Comparison of ENCODE assay signal across 25 cellular contexts in the genomic region with DNA sequence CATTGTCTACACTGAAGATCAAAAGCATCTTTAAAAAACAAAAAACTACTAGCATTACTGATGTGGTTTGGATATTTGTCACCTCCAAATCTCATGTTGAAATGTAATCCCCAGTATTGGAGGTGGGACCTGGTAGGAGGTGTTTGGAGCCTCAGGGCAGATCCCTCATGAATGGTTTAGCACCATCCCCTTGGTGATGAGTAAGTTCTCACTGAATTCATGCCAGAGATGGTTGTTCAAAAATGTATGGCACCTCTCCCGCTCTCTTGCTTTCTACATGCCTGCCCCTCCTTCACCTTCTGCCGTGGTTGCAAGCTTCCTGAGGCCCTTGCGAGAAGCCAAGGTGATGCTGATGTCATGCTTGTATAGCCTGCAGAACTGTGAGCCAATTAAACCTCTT.
"Had no signal": no experiment of that assay in that cellular context is flagged by ENCODE, and none has a peak within 500 bp of the region (broad histone marks: within the 10 kb centered on the region; RNA-seq: fewer than 3 reads in every experiment).

No MANE protein-coding gene starts in this region.

- H3K4me3 Mint-ChIP-seq: effector memory CD8-positive, alpha-beta T cell; naive thymus-derived CD4-positive, alpha-beta T cell; nephron; neural progenitor cell; stimulated activated memory B cell treated with anti-CD40 and anti-IgM and Interleukin-4, amounts not matched to agents 10 μg/mL and 1 μg/mL and 100 μg/mL, for 72 hours; stimulated activated naive CD8-positive, alpha-beta T cell treated with anti-CD3 and anti-CD28 coated beads, Interleukin-15, Interleukin-2, amounts not matched to agents 100 ng/mL and 50 ng/mL, for 24 hours had no signal

- H3K27ac Mint-ChIP-seq: effector memory CD8-positive, alpha-beta T cell; naive thymus-derived CD4-positive, alpha-beta T cell; nephron; neural progenitor cell; stimulated activated memory B cell treated with anti-CD40 and anti-IgM and Interleukin-4, amounts not matched to agents 10 μg/mL and 1 μg/mL and 100 μg/mL, for 72 hours; stimulated activated naive CD8-positive, alpha-beta T cell treated with anti-CD3 and anti-CD28 coated beads, Interleukin-15, Interleukin-2, amounts not matched to agents 100 ng/mL and 50 ng/mL, for 24 hours had no signal

- H3K4me2 ChIP-seq: neural progenitor cell, smooth muscle cell had no signal

- H3K9ac ChIP-seq: neural progenitor cell had no signal

- H3K27me3 Mint-ChIP-seq: effector memory CD8-positive, alpha-beta T cell had no signal

- H3K4me1 Mint-ChIP-seq: naive thymus-derived CD4-positive, alpha-beta T cell; nephron; neural progenitor cell; stimulated activated memory B cell treated with anti-CD40 and anti-IgM and Interleukin-4, amounts not matched to agents 10 μg/mL and 1 μg/mL and 100 μg/mL, for 72 hours had no signal

- H3K36me3 ChIP-seq: gastrocnemius medialis, prostate gland, right atrium auricular region, thoracic aorta, tibial nerve, upper lobe of right lung, uterus had no signal

- ATAC-seq: effector memory CD8-positive, alpha-beta T cell; gastrocnemius medialis; left lobe of liver; naive thymus-derived CD4-positive, alpha-beta T cell; sciatic nerve; stimulated activated memory B cell treated with anti-CD40 and anti-IgM and Interleukin-4, amounts not matched to agents 10 μg/mL and 1 μg/mL and 100 μg/mL, for 72 hours; upper lobe of right lung had no signal

- H3K4me3 ChIP-seq: gastrocnemius medialis, lung, neural progenitor cell, prostate gland, right atrium auricular region, smooth muscle cell, thoracic aorta, tibial nerve, upper lobe of right lung, uterus had no signal

- H2AFZ ChIP-seq: neural progenitor cell had no signal

- DNase-seq: cortex of kidney; effector memory CD8-positive, alpha-beta T cell; gastrocnemius medialis; head of caudate nucleus; mesenchymal stem cell; midbrain; naive thymus-derived CD4-positive, alpha-beta T cell; stimulated activated CD4-positive, alpha-beta T cell treated with anti-CD3 and anti-CD28 coated beads, Interleukin-12 subunit alpha, Interleukin-12 subunit beta, amount 100 ng/mL, for 4 hours; stimulated activated CD4-positive, alpha-beta T cell treated with anti-CD3 and anti-CD28 coated beads, Interleukin-4, amount 100 ng/mL, for 4 hours; upper lobe of right lung; uterus had no signal

- H3K27me3 ChIP-seq: gastrocnemius medialis, neural progenitor cell, right atrium auricular region, tibial nerve, upper lobe of right lung, uterus had no signal

- H3K9me3 ChIP-seq: gastrocnemius medialis, prostate gland, upper lobe of right lung, uterus had no signal

- H3K27ac ChIP-seq: gastrocnemius medialis, neural progenitor cell, prostate gland, right atrium auricular region, thoracic aorta, tibial nerve, upper lobe of right lung, uterus had no signal

- H3K36me3 Mint-ChIP-seq: neural progenitor cell; stimulated activated memory B cell treated with anti-CD40 and anti-IgM and Interleukin-4, amounts not matched to agents 10 μg/mL and 1 μg/mL and 100 μg/mL, for 72 hours had no signal

- FAIRE-seq: endometrium, keratinocyte had no signal

- H3K4me1 ChIP-seq: gastrocnemius medialis, neural progenitor cell, prostate gland, right atrium auricular region, tibial nerve, upper lobe of right lung, uterus had no signal
